In genomic region chr20:41276317-41276751, GRCh38 we compare ENCODE assay signal across 15 cellular contexts. TPM values are rescaled to one million over a fixed set of nuclear protein-coding genes. Genes with fewer than 3 reads are reported as not detected.
A peak's percentile ranks its signal among the peaks of the same experiment; 100 is the strongest.
DNase-seq lines count a peak whose midpoint lies in the region; ATAC-seq, FAIRE-seq and TF ChIP-seq lines count a peak whose summit lies in the region.
"Had no signal": no experiment of that assay in that cellular context is flagged by ENCODE, and none has a peak within 500 bp of the region (broad histone marks: within the 10 kb centered on the region; RNA-seq: fewer than 3 reads in every experiment).

No MANE protein-coding gene starts in this region.

- no peaks in the 10 kb centered on the region for H3K79me2 ChIP-seq in HepG2 (ENCODE audit: insufficient read depth, low read length)

- H3K4me1 ChIP-seq in liver (ENCODE audit: control insufficient read depth in 4 of 4, insufficient read depth in 4 of 4, low read length in 3 of 4) (peaks cover 5 to 13% (median 6%) of the 10 kb centered on the region in 4 donors), HepG2 (ENCODE audit: insufficient read depth, low read length) (peaks cover 6% of the 10 kb centered on the region; the same call in 1 of the 2 replicates), ovary (ENCODE audit: insufficient read depth) (peaks cover 1% of the 10 kb centered on the region)

- H3K36me3 ChIP-seq in liver (ENCODE audit: control insufficient read depth in 4 of 4, insufficient read depth in 3 of 4, low read depth in 1 of 4, low read length in 3 of 4) (no peaks in the 10 kb centered on the region), HepG2 (replicated peaks in 1 of 2; ENCODE audit: control insufficient read depth in 1 of 2, insufficient read depth in 2 of 2, low read length in 2 of 2) (no peaks in the 10 kb centered on the region), ovary (no peaks in the 10 kb centered on the region)
- H3K36me3 ChIP-seq: transverse colon had no signal

- H3K9me3 ChIP-seq in liver (ENCODE audit: control insufficient read depth in 4 of 4, low read length in 3 of 4) (no peaks in the 10 kb centered on the region), HepG2 (ENCODE audit: low read length) (no peaks in the 10 kb centered on the region), ovary (no peaks in the 10 kb centered on the region)
- H3K9me3 ChIP-seq: transverse colon had no signal

- no TSS peak for BruUV-seq in HepG2 (replicated peaks; lab: Mats Ljungman, UMichigan)

- no peak for FAIRE-seq in HepG2 (lab: Jason Lieb, UNC)

- H3K9ac ChIP-seq in liver (ENCODE audit: low read depth in 1 of 2, low read length in 2 of 2) (no peak overlapping the region), HepG2 (ENCODE audit: insufficient read depth, low read depth, low read length) (no peak overlapping the region)

- TF ChIP-seq RAD21 in liver (IDR thresholded peaks at IDR 0.05) (no peak), HepG2 (CRISPR knock-in tag; IDR thresholded peaks at IDR 0.05) (no peak)

- 76% methylated on average over 9 of the region's 9 CpGs for WGBS in liver
- WGBS in HepG2 (ENCODE audit: low lambda C conversion rate) = 93% methylated on average over 9 of the region's 9 CpGs
- 12 to 25% (median 12%) methylated on average over 9 of the region's 9 CpGs for WGBS in ovary, 3 donors

- TF ChIP-seq EP300 in HepG2 (IDR thresholded peaks at IDR 0.05; ENCODE audit: low read depth in 2 of 2, low read length in 2 of 2) (no peak), HepG2 (CRISPR knock-in tag; IDR thresholded peaks at IDR 0.05; ENCODE audit: borderline replicate concordance) (no peak), ovary (IDR thresholded peaks at IDR 0.05) (no peak)

- H3K4me2 ChIP-seq in HepG2 (ENCODE audit: low read depth, low read length) = no peak overlapping the region

- no peak for TF ChIP-seq POLR2A in HepG2 (IDR thresholded peaks at IDR 0.05; ENCODE audit: insufficient read depth in 1 of 2, low read depth in 2 of 2, low read length in 2 of 2)
- TF ChIP-seq POLR2A in ovary (IDR thresholded peaks at IDR 0.05) = no peak

- CTCF ChIA-PET in HepG2 (lab: Yijun Ruan, JAX; ENCODE audit: low intra/inter-chr PET ratio, low total read pairs) = no interaction called here

- no peak overlapping the region for H2AFZ ChIP-seq in HepG2 (ENCODE audit: low read length)

- POLR2A ChIA-PET in HepG2 (lab: Yijun Ruan, JAX) = no interaction called here

- DNase-seq in HepG2 (ENCODE audit: low spot score) = no peak
- peak; percentile 48 for DNase-seq in Right ventricle myocardium superior
- peak; percentile 29 to 57 (median 33) for DNase-seq in ovary
- no peak for DNase-seq in central memory CD4-positive, alpha-beta T cell
- DNase-seq in foreskin melanocyte = no peak
- no peak for DNase-seq in D341Med (ENCODE audit: low spot score)
- no peak for DNase-seq in epidermal melanocyte (ENCODE audit: insufficient read length, low spot score)
- DNase-seq: activated CD8-positive, alpha-beta memory T cell treated with anti-CD3 and anti-CD28 coated beads, Interleukin-2, amount 50 U/mL, for 4 hours; cortex of kidney; naive B cell; NCI-H1092 treated with DMSO at 0.1 percent for 48 hours; stimulated activated CD4-positive, alpha-beta T cell treated with anti-CD3 and anti-CD28 coated beads, Interleukin-2, amount 100 ng/mL, for 48 hours; T-helper 17 cell; transverse colon had no signal

- in situ Hi-C loops in HepG2 (cut with HindIII; ENCODE audit: extremely low pct_ligation_motif_present, low pct_unique_long_range_greater_than_20kb) = no loop called here

- intact Hi-C loops in HepG2 (cut with micrococcal nuclease; ENCODE audit: unreplicated experiment) (loop anchor here (5.0 kb wide), 1 partner anchor 1674 kb away; no protein-coding TSS in a partner anchor), Right ventricle myocardium superior (cut with DNase I) (no loop called here), ovary (cut with DNase I) (no loop called here)

- H3K27ac ChIP-seq in liver (ENCODE audit: low read depth in 1 of 2, low read length in 2 of 2) (peak overlapping the region; percentile 25 to 59), HepG2 (ENCODE audit: extremely low read length, insufficient read depth, low read length) (no peak overlapping the region), ovary (peak overlapping the region in 1 of 2 donors; percentile 76)

- no peak overlapping the region for H3K4me3 ChIP-seq in liver (ENCODE audit: low read depth in 1 of 3, low read length in 3 of 3)
- no peak overlapping the region for H3K4me3 ChIP-seq in HepG2 (replicated peaks in 1 of 3; ENCODE audit: insufficient read depth in 1 of 3, low read depth in 2 of 3, low read length in 3 of 3)
- no peak overlapping the region for H3K4me3 ChIP-seq in ovary
- H3K4me3 ChIP-seq: transverse colon had no signal

- TF ChIP-seq CTCF in liver (IDR thresholded peaks at IDR 0.05; ENCODE audit: low read depth, low read length, missing input control) = no peak
- no peak for TF ChIP-seq CTCF in HepG2 (CRISPR knock-in tag; IDR thresholded peaks at IDR 0.05)
- TF ChIP-seq CTCF in ovary (IDR thresholded peaks at IDR 0.05) = no peak

- ATAC-seq in HepG2 = no peak
- peak; percentile 66 for ATAC-seq in Right ventricle myocardium superior (ENCODE audit: poor library complexity)
- ATAC-seq: T-helper 17 cell had no signal

- H4K20me1 ChIP-seq in HepG2 (ENCODE audit: insufficient read depth, low read length) = no peaks in the 10 kb centered on the region

- H3K27me3 ChIP-seq in liver (ENCODE audit: control insufficient read depth in 4 of 4, insufficient read depth in 4 of 4, low read length in 3 of 4) (no peaks in the 10 kb centered on the region), HepG2 (ENCODE audit: control insufficient read depth in 1 of 2, insufficient read depth in 2 of 2, low read length in 2 of 2) (no peaks in the 10 kb centered on the region), ovary (no peaks in the 10 kb centered on the region)
- H3K27me3 ChIP-seq: transverse colon had no signal

TF ChIP-seq in liver, 16 proteins besides CTCF, POLR2A, EP300 and RAD21 (continues in another document):
- TF ChIP-seq FOXA2 (IDR thresholded peaks at IDR 0.05) (no peak), YY1 (IDR thresholded peaks at IDR 0.05) (no peak), EGR1 (IDR thresholded peaks at IDR 0.05; ENCODE audit: low read depth in 2 of 2) (no peak), NR2F2 (IDR thresholded peaks at IDR 0.05) (no peak), JUND (IDR thresholded peaks at IDR 0.05) (no peak), TAF1 (conservative IDR thresholded peaks at IDR 0.05) (no peak)

TF ChIP-seq in HepG2, 621 proteins besides CTCF, POLR2A, EP300 and RAD21:
- TF ChIP-seq SPEN (CRISPR knock-in tag; IDR thresholded peaks at IDR 0.05; ENCODE audit: low read depth) = no peak

RNA-seq across cellular contexts. Expression of gene ZHX3, which starts 41.2 kb away (rescaled TPM):
- total RNA-seq in liver = 10 to 100 TPM in 1 of 2 donors, 1 to 10 TPM in 1; 3.2 to 30.0 TPM
- polyA plus RNA-seq in liver = 1 to 10 TPM; 7.6 to 8.4 TPM
- 11.7 and 13.0 TPM in 2 replicates for total RNA-seq in HepG2 (2016; rRNA removed; fragmentation: Illumina TruSeq; extraction: Trizol)
- 7.8 and 8.9 TPM in 2 replicates for total RNA-seq in HepG2 (2016; cell fraction: cytosol; rRNA removed; fragmentation: Illumina TruSeq; extraction: Trizol; ENCODE audit: low read depth)
- 11.9 and 13.9 TPM in 2 replicates for total RNA-seq in HepG2 (2016; cell fraction: insoluble cytoplasmic fraction; rRNA removed; fragmentation: Illumina TruSeq; extraction: Trizol)
- total RNA-seq in HepG2 (2016; cell fraction: membrane; rRNA removed; fragmentation: Illumina TruSeq; extraction: Trizol) = 9.7 and 11.7 TPM in 2 replicates
- 13.8 and 17.1 TPM in 2 replicates for total RNA-seq in HepG2 (2016; cell fraction: nucleus; rRNA removed; fragmentation: Illumina TruSeq; extraction: Trizol)
- 8.1 and 8.4 TPM in 2 replicates for polyA plus RNA-seq in HepG2 (2011; rRNA removed)
- 3.7 and 3.9 TPM in 2 replicates for polyA plus RNA-seq in HepG2 (2011; cell fraction: cytosol; rRNA removed)
- 9.0 and 9.8 TPM in 2 replicates for polyA plus RNA-seq in HepG2 (2011; cell fraction: nucleus; rRNA removed)
- 8.2 and 8.7 TPM in 2 replicates for polyA plus RNA-seq in HepG2 (2012)
- 8.5 and 10.7 TPM in 2 replicates for polyA plus RNA-seq in HepG2 (2016; cell fraction: cytosol; fragmentation: Illumina TruSeq; extraction: Trizol; ENCODE audit: low read depth)
- 11.8 and 13.5 TPM in 2 replicates for polyA plus RNA-seq in HepG2 (2016; cell fraction: insoluble cytoplasmic fraction; fragmentation: Illumina TruSeq; extraction: Trizol; ENCODE audit: low read depth)
- polyA plus RNA-seq in HepG2 (2016; cell fraction: membrane; fragmentation: Illumina TruSeq; extraction: Trizol; ENCODE audit: low read depth) = 8.4 and 11.6 TPM in 2 replicates
- 15.2 and 17.6 TPM in 2 replicates for polyA plus RNA-seq in HepG2 (2016; cell fraction: nucleus; fragmentation: Illumina TruSeq; extraction: Trizol; ENCODE audit: insufficient read depth, low read depth)
- polyA minus RNA-seq in HepG2 (2011; rRNA and poly(A)+ RNA removed; ENCODE audit: low replicate concordance) = 14.5 and 16.9 TPM in 2 replicates
- polyA minus RNA-seq in HepG2 (2011; cell fraction: cytosol; rRNA and poly(A)+ RNA removed) = 4.8 and 7.9 TPM in 2 replicates
- 8.8 and 10.6 TPM in 2 replicates for polyA minus RNA-seq in HepG2 (2011; cell fraction: nucleus; rRNA and poly(A)+ RNA removed)
- 31.7 TPM for total RNA-seq in Right ventricle myocardium superior
- total RNA-seq in ovary = 10 to 100 TPM; 17.5 to 72.0 (median 53.0) TPM
- 10 to 100 TPM; 20.6 to 39.6 TPM for polyA plus RNA-seq in ovary

Comparison
In these comparisons a context has a peak if more than half of its experiments do, and no peak if none do; other contexts are left out.
1. DNase-seq: peak in Right ventricle myocardium superior (single experiment) and ovary (5 of 5); none in HepG2 (single experiment), central memory CD4-positive, alpha-beta T cell (single experiment), foreskin melanocyte (single experiment), D341Med (single experiment) and epidermal melanocyte (single experiment).